Comparison of ENCODE assay signal across 15 cellular contexts in genomic region chr1:230581446-230582079, GRCh38.
A peak's percentile ranks its signal among the peaks of the same experiment; 100 is the strongest.
DNase-seq lines count a peak whose midpoint lies in the region; ATAC-seq and TF ChIP-seq lines count a peak whose summit lies in the region.
"Had no signal": no experiment of that assay in that cellular context is flagged by ENCODE, and none has a peak within 500 bp of the region (broad histone marks: within the 10 kb centered on the region; RNA-seq: fewer than 3 reads in every experiment).

No MANE protein-coding gene starts in this region.

- peak; percentile 28 for ATAC-seq in mucosa of descending colon
- no peak for ATAC-seq in lower lobe of right lung

- TF ChIP-seq CTCF in LNCAP (IDR thresholded peaks at IDR 0.05): peak; percentile 59
- no peak for TF ChIP-seq CTCF in mucosa of descending colon (IDR thresholded peaks at IDR 0.05)
- no peak for TF ChIP-seq CTCF in lower lobe of right lung (IDR thresholded peaks at IDR 0.05)

- no peaks in the 10 kb centered on the region for H3K4me1 ChIP-seq in mucosa of descending colon (ENCODE audit: low read depth)
- no peaks in the 10 kb centered on the region for H3K4me1 ChIP-seq in lower lobe of right lung
- H3K4me1 ChIP-seq: tibial artery had no signal

- H3K4me3 ChIP-seq in mucosa of descending colon: no peak overlapping the region
- no peak overlapping the region for H3K4me3 ChIP-seq in lower lobe of right lung
- H3K4me3 ChIP-seq: lung, tibial artery had no signal

- intact Hi-C loops in mucosa of descending colon (cut with DNase I, micrococcal nuclease) (no loop called here), lower lobe of right lung (cut with DNase I) (no loop called here)

- H3K36me3 ChIP-seq in mucosa of descending colon (ENCODE audit: low read depth): no peaks in the 10 kb centered on the region
- H3K36me3 ChIP-seq in lower lobe of right lung: no peaks in the 10 kb centered on the region
- H3K36me3 ChIP-seq: tibial artery had no signal

- in situ Hi-C loops in SK-MEL-5 (cut with HindIII; ENCODE audit: low pct_unique_long_range_greater_than_20kb, low sequenced_read_pairs): no loop called here

- H3K27ac ChIP-seq in lower lobe of right lung: no peak overlapping the region
- H3K27ac ChIP-seq: tibial artery had no signal

- H3K9me3 ChIP-seq in mucosa of descending colon: no peaks in the 10 kb centered on the region
- H3K9me3 ChIP-seq in lower lobe of right lung: no peaks in the 10 kb centered on the region

- peak; percentile 21 for DNase-seq in NCI-H748 (lab: John Stamatoyannopoulos, UW; ENCODE audit: unreplicated experiment)
- DNase-seq in NCI-H748 treated with DMSO at 0.1 percent for 48 hours (lab: John Stamatoyannopoulos, UW): no peak
- DNase-seq in SK-MEL-5 (ENCODE audit: low read depth, low spot score): peak; percentile 54
- DNase-seq in mucosa of descending colon: no peak
- DNase-seq in stimulated activated CD4-positive, alpha-beta T cell treated with anti-CD3 and anti-CD28 coated beads, Interleukin-12 subunit alpha, Interleukin-12 subunit beta, amount 100 ng/mL, for 4 hours: no peak
- DNase-seq in NK-92 treated with Interleukin-12 subunit alpha and Interleukin-12 subunit beta, amount 100 ng/mL, for 24 hours (lab: John Stamatoyannopoulos, UW): no peak
- no peak for DNase-seq in lower lobe of right lung
- DNase-seq: activated CD4-positive, CD25-positive, alpha-beta regulatory T cell; activated effector memory CD4-positive, alpha-beta T cell treated with Interleukin-2 at 50 U/mL for 16 hours; foreskin fibroblast; NCI-H524 treated with DMSO at 0.1 percent for 48 hours; posterior cingulate gyrus; tibial artery had no signal

- H3K27me3 ChIP-seq in lower lobe of right lung (ENCODE audit: low read depth): no peaks in the 10 kb centered on the region

Comparison
In these comparisons a context has a peak if more than half of its experiments do, and no peak if none do; other contexts are left out.
1. DNase-seq: peak in NCI-H748 (single experiment) and SK-MEL-5 (single experiment); none in NCI-H748 treated with DMSO at 0.1 percent for 48 hours (single experiment), mucosa of descending colon (0 of 3), stimulated activated CD4-positive, alpha-beta T cell treated with anti-CD3 and anti-CD28 coated beads, Interleukin-12 subunit alpha, Interleukin-12 subunit beta, amount 100 ng/mL, for 4 hours (single experiment), NK-92 treated with Interleukin-12 subunit alpha and Interleukin-12 subunit beta, amount 100 ng/mL, for 24 hours (single experiment) and lower lobe of right lung (single experiment).